ENCODE assay signal across 19 cellular contexts in genomic region chr5:13632676-13633075, GRCh38.
DNase-seq lines count a peak whose midpoint lies in the region; ATAC-seq lines count a peak whose summit lies in the region.
"Had no signal": no experiment of that assay in that cellular context is flagged by ENCODE, and none has a peak within 500 bp of the region (broad histone marks: within the 10 kb centered on the region; RNA-seq: fewer than 3 reads in every experiment).

No MANE protein-coding gene starts in this region.

- no peak for ATAC-seq in activated naive CD8-positive, alpha-beta T cell treated with anti-CD3 and anti-CD28 coated beads, Interleukin-2, amount 50 U/mL, for 24 hours
- no peak for ATAC-seq in GM18907 (IDR thresholded peaks at IDR 0.05; ENCODE audit: unreplicated experiment)
- ATAC-seq: gastrocnemius medialis, left cardiac atrium, SK-N-SH treated with all-trans-retinoic acid at 6 μM for 48 hours had no signal

- H3K27me3 Mint-ChIP-seq in activated naive CD8-positive, alpha-beta T cell treated with anti-CD3 and anti-CD28 coated beads, Interleukin-2, amount 50 U/mL, for 24 hours = no peaks in the 10 kb centered on the region
- H3K27me3 Mint-ChIP-seq: CD4-positive, alpha-beta T cell had no signal

- no peak overlapping the region for H3K27ac Mint-ChIP-seq in activated naive CD8-positive, alpha-beta T cell treated with anti-CD3 and anti-CD28 coated beads, Interleukin-2, amount 50 U/mL, for 24 hours
- H3K27ac Mint-ChIP-seq: activated T-helper 2 cell treated with anti-CD3 and anti-CD28 coated beads, Interferon-gamma antibody, Interleukin-2, Interleukin-4, amounts not matched to agents 10 μg/mL and 5 μg/mL and 100 μg/mL, durations not matched to agents 14 hours and 24 hours and 36 hours; CD4-positive, alpha-beta T cell had no signal

- no peaks in the 10 kb centered on the region for H3K36me3 Mint-ChIP-seq in activated naive CD8-positive, alpha-beta T cell treated with anti-CD3 and anti-CD28 coated beads, Interleukin-2, amount 50 U/mL, for 24 hours (ENCODE audit: low read depth)

- H3K4me1 Mint-ChIP-seq in activated naive CD8-positive, alpha-beta T cell treated with anti-CD3 and anti-CD28 coated beads, Interleukin-2, amount 50 U/mL, for 24 hours = no peaks in the 10 kb centered on the region

- H3K4me3 Mint-ChIP-seq in activated naive CD8-positive, alpha-beta T cell treated with anti-CD3 and anti-CD28 coated beads, Interleukin-2, amount 50 U/mL, for 24 hours = no peak overlapping the region
- H3K4me3 Mint-ChIP-seq: CD4-positive, alpha-beta T cell had no signal

- DNase-seq in AG08395 (ENCODE audit: low spot score) = peak; percentile 54
- DNase-seq in HCEC 1CT = peak; percentile 47
- peak; percentile 93 for DNase-seq in RPMI7951 (ENCODE audit: low read depth)
- DNase-seq in foreskin melanocyte = peak; percentile 77
- DNase-seq in activated naive CD8-positive, alpha-beta T cell treated with anti-CD3 and anti-CD28 coated beads, Interleukin-2, amount 50 U/mL, for 24 hours = no peak
- no peak for DNase-seq in NCI-H748 (lab: John Stamatoyannopoulos, UW; ENCODE audit: unreplicated experiment)
- no peak for DNase-seq in NCI-H2196 (lab: John Stamatoyannopoulos, UW; ENCODE audit: unreplicated experiment)
- DNase-seq: activated CD4-positive, CD25-positive, alpha-beta regulatory T cell treated with anti-CD3 and anti-CD28 coated beads, Interleukin-2, amount 50 U/mL, for 72 hours; CD4-positive, alpha-beta T cell; dermis blood vessel endothelial cell; gastrocnemius medialis; Karpas-422; left cardiac atrium; NCI-H1105 treated with DMSO at 0.1 percent for 48 hours; NCI-H748 treated with DMSO at 0.1 percent for 48 hours; T1000 had no signal

- peaks cover 13% of the 10 kb centered on the region for H3K9me3 Mint-ChIP-seq in activated naive CD8-positive, alpha-beta T cell treated with anti-CD3 and anti-CD28 coated beads, Interleukin-2, amount 50 U/mL, for 24 hours

Comparison
In these comparisons a context has a peak if more than half of its experiments do, and no peak if none do; other contexts are left out.
1. DNase-seq: peak in AG08395 (single experiment), HCEC 1CT (single experiment), RPMI7951 (single experiment) and foreskin melanocyte (single experiment); none in activated naive CD8-positive, alpha-beta T cell treated with anti-CD3 and anti-CD28 coated beads, Interleukin-2, amount 50 U/mL, for 24 hours (single experiment), NCI-H748 (single experiment) and NCI-H2196 (single experiment).